In the genomic region with DNA sequence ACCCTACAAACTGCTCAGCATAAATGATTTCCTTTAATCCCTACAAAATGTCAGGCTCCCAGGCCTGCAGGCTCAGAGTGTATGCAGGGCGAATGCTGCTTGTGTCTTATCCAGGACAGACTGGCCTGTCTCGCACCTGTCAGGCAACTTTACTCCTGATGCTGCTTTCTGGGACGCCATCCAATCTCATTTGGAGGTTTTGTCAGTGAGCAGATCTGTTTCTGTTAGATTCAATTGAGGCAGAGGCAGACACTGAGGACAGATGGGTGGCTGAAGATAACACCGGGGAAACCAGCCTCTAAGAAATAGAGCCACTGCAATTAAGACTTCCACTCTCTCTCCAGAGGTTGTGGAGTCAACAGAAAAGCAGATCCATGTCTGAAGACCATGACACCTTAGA, we compare ENCODE assay signal across 17 cellular contexts.
"Had no signal": no experiment of that assay in that cellular context is flagged by ENCODE, and none has a peak within 500 bp of the region (broad histone marks: within the 10 kb centered on the region; RNA-seq: fewer than 3 reads in every experiment).

No MANE protein-coding gene starts in this region.

- DNase-seq: activated B cell treated with CpG ODN at 0.5 μM for 24 hours; activated CD4-positive, alpha-beta memory T cell treated with anti-CD3 and anti-CD28 coated beads, Interleukin-2, amount 10 ng/mL, durations not matched to agents 7 days and 5 days; activated CD4-positive, alpha-beta T cell treated with anti-CD3 and anti-CD28 coated beads for 4 hours; activated CD8-positive, alpha-beta memory T cell treated with anti-CD3 and anti-CD28 coated beads, Interleukin-2, amount 10 ng/mL, durations not matched to agents 7 days and 5 days; activated naive CD4-positive, alpha-beta T cell treated with anti-CD3 and anti-CD28 coated beads for 36 hours; activated naive CD8-positive, alpha-beta T cell treated with anti-CD3 and anti-CD28 coated beads, Interleukin-2, amount 50 U/mL, for 24 hours; cortex of kidney; erythroblast; foreskin melanocyte; kidney; stimulated activated CD4-positive, alpha-beta T cell treated with anti-CD3 and anti-CD28 coated beads, Interleukin-12 subunit alpha, Interleukin-12 subunit beta, amount 100 ng/mL, for 4 hours; stimulated activated CD4-positive, alpha-beta T cell treated with anti-CD3 and anti-CD28 coated beads, Interleukin-1b, Interleukin-23, amount 100 ng/mL, for 48 hours; stimulated activated CD8-positive, alpha-beta memory T cell treated with anti-CD3 and anti-CD28 coated beads, Interleukin-4, amount 100 ng/mL, for 48 hours; stimulated activated naive CD4-positive, alpha-beta T cell treated with Interleukin-2 at 50 U/mL for 16 hours; tibial artery had no signal

- H3K27me3 ChIP-seq: tibial artery had no signal

- H3K4me1 ChIP-seq: tibial artery had no signal

- H3K4me3 ChIP-seq: lung, tibial artery had no signal

- H3K36me3 ChIP-seq: tibial artery had no signal

- ATAC-seq: activated CD8-positive, alpha-beta memory T cell treated with anti-CD3 and anti-CD28 coated beads, Interleukin-2, amount 10 ng/mL, durations not matched to agents 7 days and 5 days; activated naive CD8-positive, alpha-beta T cell treated with anti-CD3 and anti-CD28 coated beads, Interleukin-2, amount 50 U/mL, for 24 hours; left lobe of liver had no signal

- H3K27ac ChIP-seq: tibial artery had no signal

- H3K9me3 ChIP-seq: tibial artery had no signal
